Comparison of ENCODE assay signal across 13 cellular contexts in the genomic region with DNA sequence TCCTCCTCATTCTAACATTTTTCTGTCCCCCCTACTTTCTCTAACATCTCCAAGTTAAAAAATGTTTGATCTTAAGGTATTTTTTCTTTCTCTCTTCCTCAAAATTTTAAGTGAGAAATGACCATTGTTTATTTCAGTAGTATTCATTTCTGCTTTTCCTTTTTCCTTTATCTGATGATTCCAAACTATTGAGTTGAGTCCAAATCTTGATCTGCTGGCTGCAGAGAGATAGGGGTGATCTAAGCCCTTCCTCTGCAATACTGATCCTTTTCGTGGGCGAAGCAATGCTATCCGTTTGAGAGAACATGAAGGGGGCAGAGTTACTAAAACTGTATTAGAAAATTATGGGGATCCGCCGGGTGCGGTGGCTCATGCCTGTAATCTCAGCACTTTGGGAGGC. TPM values are rescaled to one million over a fixed set of nuclear protein-coding genes. Genes with fewer than 3 reads are reported as not detected.
A peak's percentile ranks its signal among the peaks of the same experiment; 100 is the strongest.
DNase-seq lines count a peak whose midpoint lies in the region; ATAC-seq and TF ChIP-seq lines count a peak whose summit lies in the region.
"Had no signal": no experiment of that assay in that cellular context is flagged by ENCODE, and none has a peak within 500 bp of the region (broad histone marks: within the 10 kb centered on the region; RNA-seq: fewer than 3 reads in every experiment).

No MANE protein-coding gene starts in this region.

- no peaks in the 10 kb centered on the region for H3K27me3 ChIP-seq in PC-9 (ENCODE audit: insufficient read depth, low read depth)
- H3K27me3 ChIP-seq in neuron (ENCODE audit: insufficient read depth, low read length) = peaks cover 11% of the 10 kb centered on the region
- peaks cover 66% of the 10 kb centered on the region for H3K27me3 ChIP-seq in gastroesophageal sphincter
- H3K27me3 ChIP-seq in psoas muscle (ENCODE audit: insufficient read depth in 3 of 3, low read length in 2 of 3) = peaks cover 2 to 82% (median 16%) of the 10 kb centered on the region in 3 donors

- H3K4me1 ChIP-seq in PC-9 (replicated peaks; ENCODE audit: insufficient read depth) (peaks cover 28% of the 10 kb centered on the region), neuron (ENCODE audit: insufficient read depth, low read length) (peaks cover 20% of the 10 kb centered on the region), gastroesophageal sphincter (peaks cover 0 to 24% (median 18%) of the 10 kb centered on the region in 3 donors), psoas muscle (peaks cover 10% of the 10 kb centered on the region)

- no peak for TF ChIP-seq POLR2A in gastroesophageal sphincter (IDR thresholded peaks at IDR 0.05)

- peak overlapping the region; percentile 79 for H3K4me2 ChIP-seq in PC-9
- H3K4me2 ChIP-seq: KMS-11 had no signal

- H3K4me1 Mint-ChIP-seq in Calu3 (ENCODE audit: low read depth, unreplicated experiment) (peaks cover 29% of the 10 kb centered on the region), endothelial cell (ENCODE audit: unreplicated experiment) (peaks cover 22% of the 10 kb centered on the region)

- no peak for DNase-seq in Calu3
- no peak for DNase-seq in PC-9
- no peak for DNase-seq in endothelial cell (ENCODE audit: low spot score)
- DNase-seq in psoas muscle = no peak
- no peak for DNase-seq in HEK293T (ENCODE audit: extremely low spot score)
- DNase-seq: activated CD4-positive, CD25-positive, alpha-beta regulatory T cell treated with anti-CD3 and anti-CD28 coated beads, Interleukin-2, amount 50 U/mL, for 72 hours; cortex of kidney; NCI-H1436; Peyer's patch; T-helper 1 cell had no signal

- no peak for ATAC-seq in gastroesophageal sphincter
- ATAC-seq in psoas muscle = no peak

- TF ChIP-seq EP300 in gastroesophageal sphincter (IDR thresholded peaks at IDR 0.05) = no peak

- H3K27ac ChIP-seq in PC-9 = peak overlapping the region; percentile 43
- no peak overlapping the region for H3K27ac ChIP-seq in gastroesophageal sphincter
- no peak overlapping the region for H3K27ac ChIP-seq in psoas muscle
- H3K27ac ChIP-seq: KMS-11, Peyer's patch had no signal

- peaks cover 32% of the 10 kb centered on the region for H3K79me2 ChIP-seq in PC-9 (ENCODE audit: low read depth)

- H3K4me3 Mint-ChIP-seq in Calu3 (ENCODE audit: low read depth, unreplicated experiment) = peak overlapping the region; percentile 74
- H3K4me3 Mint-ChIP-seq in endothelial cell (ENCODE audit: unreplicated experiment) = peak overlapping the region; percentile 53

- CTCF ChIA-PET in Calu3 (lab: Charles Lee) (no interaction called here), PC-9 (lab: Charles Lee) (interaction anchor here (0.6 kb wide), 1 partner anchor 54 kb away, joined by 4 read pairs; a partner anchor contains a TSS), HEK293T (lab: Yijun Ruan, JAX) (no interaction called here)

- H3K9me3 Mint-ChIP-seq in Calu3 (ENCODE audit: low read depth, unreplicated experiment) (no peaks in the 10 kb centered on the region), endothelial cell (ENCODE audit: unreplicated experiment) (no peaks in the 10 kb centered on the region)

- H3F3A ChIP-seq in PC-9 (ENCODE audit: insufficient read depth, low read depth) = no peaks in the 10 kb centered on the region

- no TSS peak for BruUV-seq in Calu3 (replicated peaks; lab: Mats Ljungman, UMichigan)
- no TSS peak for BruUV-seq in PC-9 (replicated peaks; lab: Mats Ljungman, UMichigan)

- TF ChIP-seq CTCF in Calu3 (IDR thresholded peaks at IDR 0.05; ENCODE audit: unreplicated experiment) = no peak
- no peak for TF ChIP-seq CTCF in PC-9 (conservative IDR thresholded peaks at IDR 0.05)
- no peak for TF ChIP-seq CTCF in endothelial cell (IDR thresholded peaks at IDR 0.05; ENCODE audit: unreplicated experiment)
- TF ChIP-seq CTCF in gastroesophageal sphincter (IDR thresholded peaks at IDR 0.05) = no peak
- no peak for TF ChIP-seq CTCF in psoas muscle (IDR thresholded peaks at IDR 0.05)

- H3K27me3 Mint-ChIP-seq in Calu3 (ENCODE audit: unreplicated experiment) (peaks cover 65% of the 10 kb centered on the region), endothelial cell (ENCODE audit: unreplicated experiment) (peaks cover 11% of the 10 kb centered on the region)

- H3K9me3 ChIP-seq in PC-9 (ENCODE audit: insufficient read depth, low read depth) (no peaks in the 10 kb centered on the region), neuron (ENCODE audit: low read length) (no peaks in the 10 kb centered on the region), gastroesophageal sphincter (no peaks in the 10 kb centered on the region), psoas muscle (no peaks in the 10 kb centered on the region)
- H3K9me3 ChIP-seq: Peyer's patch had no signal

- no peaks in the 10 kb centered on the region for H3K36me3 ChIP-seq in PC-9 (ENCODE audit: low read depth)
- H3K36me3 ChIP-seq in neuron (ENCODE audit: insufficient read depth, low read length) = no peaks in the 10 kb centered on the region
- no peaks in the 10 kb centered on the region for H3K36me3 ChIP-seq in gastroesophageal sphincter
- H3K36me3 ChIP-seq in psoas muscle (ENCODE audit: insufficient read depth in 1 of 2, low read depth in 1 of 2) = no peaks in the 10 kb centered on the region
- H3K36me3 ChIP-seq: Peyer's patch had no signal

- H3K27ac Mint-ChIP-seq in Calu3 (ENCODE audit: unreplicated experiment) (no peak overlapping the region), endothelial cell (ENCODE audit: unreplicated experiment) (no peak overlapping the region)

- peaks cover 20% of the 10 kb centered on the region for H3K36me3 Mint-ChIP-seq in Calu3 (ENCODE audit: insufficient read depth, unreplicated experiment)
- H3K36me3 Mint-ChIP-seq in endothelial cell (ENCODE audit: low read depth, unreplicated experiment) = peaks cover 4% of the 10 kb centered on the region

- POLR2A ChIA-PET in PC-9 (lab: Charles Lee; ENCODE audit: unreplicated experiment) (interaction anchor here (0.7 kb wide), 1 partner anchor 463 kb away, joined by 10 read pairs; no protein-coding TSS in a partner anchor), HEK293T (lab: Yijun Ruan, JAX) (no interaction called here)

- H2AFZ ChIP-seq in PC-9 (peak overlapping the region; percentile 76), neuron (ENCODE audit: low read depth, low read length) (peak overlapping the region; percentile 87)

- no peaks in the 10 kb centered on the region for H3K9me2 ChIP-seq in PC-9 (ENCODE audit: insufficient read depth)

- intact Hi-C loops in Calu3 (cut with micrococcal nuclease; ENCODE audit: unreplicated experiment) = no loop called here
- intact Hi-C loops in PC-9 (cut with micrococcal nuclease; ENCODE audit: unreplicated experiment) = no loop called here
- intact Hi-C loops in psoas muscle (cut with DNase I) = no loop called here

- 69% methylated on average over 3 of the region's 6 CpGs; no CpG with 5 or more reads in 1 of the 2 donors for WGBS in gastroesophageal sphincter (ENCODE audit: low coverage in 1 of 2), 2 donors
- WGBS in psoas muscle, 3 donors = 71 to 80% (median 72%) methylated on average over 6 of the region's 6 CpGs

- H4K20me1 ChIP-seq in PC-9 (ENCODE audit: insufficient read depth) = no peaks in the 10 kb centered on the region

- H3K4me3 ChIP-seq in PC-9 = peak overlapping the region; percentile 83
- peak overlapping the region; percentile 62 for H3K4me3 ChIP-seq in neuron (ENCODE audit: low read length)
- H3K4me3 ChIP-seq in gastroesophageal sphincter = no peak overlapping the region
- no peak overlapping the region for H3K4me3 ChIP-seq in psoas muscle

TF ChIP-seq in HEK293T, 16 proteins besides CTCF, POLR2A, EP300 and RAD21:
- TF ChIP-seq TARDBP (IDR thresholded peaks at IDR 0.05) = no peak
- no peak for TF ChIP-seq BHLHE40 (IDR thresholded peaks at IDR 0.05; ENCODE audit: borderline replicate concordance)

RNA-seq across cellular contexts. Expression of a gene that starts 0.5 kb away (rescaled TPM):
- total RNA-seq in Calu3 (2022) = 0.26 and 0.78 TPM in 2 replicates
- 22.5 and 29.2 TPM in 2 replicates for total RNA-seq in PC-9 (2021)
- 1.7 TPM for total RNA-seq in endothelial cell (ENCODE audit: unreplicated experiment)
- 1 to 10 TPM in 3 of 4 donors, under 1 TPM in 1; 0.93 to 2.2 (median 1.9) TPM for total RNA-seq in gastroesophageal sphincter
- under 1 TPM; 0.30 to 0.61 (median 0.43) TPM for total RNA-seq in psoas muscle
- under 1 TPM; 0.04 to 0.38 (median 0.13) TPM for polyA plus RNA-seq in psoas muscle

RNA-seq across cellular contexts. Expression of a gene that starts 53.6 kb away (rescaled TPM):
- 96.3 and 103 TPM in 2 replicates for total RNA-seq in Calu3 (2022)
- 56.0 and 72.9 TPM in 2 replicates for total RNA-seq in PC-9 (2021)
- total RNA-seq in endothelial cell (ENCODE audit: unreplicated experiment) = 70.2 TPM
- total RNA-seq in gastroesophageal sphincter = 10 to 100 TPM; 31.9 to 55.9 (median 38.2) TPM
- 10 to 100 TPM; 21.1 to 40.3 (median 32.1) TPM for total RNA-seq in psoas muscle
- polyA plus RNA-seq in psoas muscle = 10 to 100 TPM; 14.1 to 26.4 (median 22.9) TPM

Comparison
In these comparisons a context has a peak if more than half of its experiments do, and no peak if none do; other contexts are left out.
1. H3K4me3 ChIP-seq: peak in PC-9 (single experiment) and neuron (single experiment); none in gastroesophageal sphincter (0 of 2) and psoas muscle (single experiment).